In the genomic region with DNA sequence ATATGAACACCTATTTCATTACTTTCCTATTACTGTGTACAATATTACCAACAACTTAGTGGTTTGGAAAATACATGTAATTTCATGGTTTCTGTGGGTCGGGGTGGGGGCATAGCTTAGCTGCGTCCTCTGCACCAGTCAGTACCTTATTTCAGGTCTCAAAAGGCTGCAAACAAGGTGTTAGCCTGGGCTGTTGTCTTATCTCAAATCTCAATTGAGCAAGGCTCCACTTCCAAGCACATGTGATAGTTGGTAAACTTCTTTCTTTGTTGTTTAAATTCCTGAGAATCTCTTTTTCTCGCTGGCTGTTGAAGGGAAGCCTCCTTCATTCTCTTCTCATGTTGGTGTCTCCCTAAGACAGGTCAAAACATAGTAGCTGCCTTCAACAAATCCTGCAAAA, we compare ENCODE assay signal across 19 cellular contexts.
DNase-seq lines count a peak whose midpoint lies in the region; ATAC-seq, FAIRE-seq and TF ChIP-seq lines count a peak whose summit lies in the region.
"Had no signal": no experiment of that assay in that cellular context is flagged by ENCODE, and none has a peak within 500 bp of the region (broad histone marks: within the 10 kb centered on the region; RNA-seq: fewer than 3 reads in every experiment).

No MANE protein-coding gene starts in this region.

- DNase-seq in DND-41: no peak
- no peak for DNase-seq in WTC11 (ENCODE audit: low spot score)
- peak; percentile 14 for DNase-seq in iPS DF 4.7 (ENCODE audit: extremely low read depth, low spot score)
- no peak for DNase-seq in neural progenitor cell (ENCODE audit: low spot score)
- DNase-seq in kidney: no peak
- no peak for DNase-seq in spleen
- DNase-seq: CD8-positive, alpha-beta memory T cell; COR-L47; DMS 273 treated with DMSO at 0.1 percent for 48 hours; DMS53; GDM1; GOT3; H9; KG1 had no signal

- H3K36me3 Mint-ChIP-seq in WTC11 (no peaks in the 10 kb centered on the region), neural progenitor cell (no peaks in the 10 kb centered on the region)
- H3K36me3 Mint-ChIP-seq: CD8-positive, alpha-beta memory T cell had no signal

- TF ChIP-seq POLR2A in spleen (IDR thresholded peaks at IDR 0.05): no peak

- CTCF ChIA-PET in WTC11 (lab: Charles Lee): no interaction called here

- no peak for FAIRE-seq in kidney (lab: Jason Lieb, UNC)
- FAIRE-seq: GM12892, GM18507 had no signal

- H3K4me1 ChIP-seq in DND-41 (ENCODE audit: insufficient read depth, low read length) (no peaks in the 10 kb centered on the region), neural progenitor cell (peaks cover 15% of the 10 kb centered on the region), kidney (ENCODE audit: control insufficient read depth in 1 of 2, insufficient read depth in 1 of 2, low read depth in 1 of 2, low read length in 2 of 2) (no peaks in the 10 kb centered on the region), spleen (no peaks in the 10 kb centered on the region)
- H3K4me1 ChIP-seq: BLaER1 treated with 17β-estradiol and CSF1 and Interleukin-3, amounts not matched to agents 10 nM and 100 nM had no signal

- no peaks in the 10 kb centered on the region for H3F3A ChIP-seq in neural progenitor cell (ENCODE audit: low read depth)

- no peaks in the 10 kb centered on the region for H4K20me1 ChIP-seq in DND-41 (ENCODE audit: insufficient read depth, low read length)
- H4K20me1 ChIP-seq in neural progenitor cell (ENCODE audit: low read depth): no peaks in the 10 kb centered on the region
- H4K20me1 ChIP-seq: BLaER1 treated with 17β-estradiol and CSF1 and Interleukin-3, amounts not matched to agents 10 nM and 100 nM had no signal

- 33 to 63% (median 46%) methylated on average over 3 of the region's 3 CpGs for WGBS in spleen, 5 donors

- no peaks in the 10 kb centered on the region for H3K79me2 ChIP-seq in DND-41 (ENCODE audit: insufficient read depth, low read length)
- H3K79me2 ChIP-seq in neural progenitor cell (ENCODE audit: low read depth): no peaks in the 10 kb centered on the region

- H3K27me3 Mint-ChIP-seq in WTC11 (ENCODE audit: low read depth) (no peaks in the 10 kb centered on the region; the same call in 1 of the 2 replicates), neural progenitor cell (ENCODE audit: insufficient read depth, low read depth) (no peaks in the 10 kb centered on the region)
- H3K27me3 Mint-ChIP-seq: CD8-positive, alpha-beta memory T cell had no signal

- peak overlapping the region; percentile 33; the same call in 1 of the 2 replicates for H2AFZ ChIP-seq in DND-41 (ENCODE audit: low read depth, low read length)
- H2AFZ ChIP-seq in neural progenitor cell (replicated peaks): peak overlapping the region; percentile 71

- H3K27ac ChIP-seq in DND-41 (ENCODE audit: low read length) (no peak overlapping the region), neural progenitor cell (no peak overlapping the region), kidney (ENCODE audit: low read depth in 2 of 2, low read length in 2 of 2) (no peak overlapping the region), spleen (no peak overlapping the region)
- H3K27ac ChIP-seq: 22Rv1; BLaER1 treated with 17β-estradiol and CSF1 and Interleukin-3, amounts not matched to agents 10 nM and 100 nM had no signal

- no peak for ATAC-seq in DND-41 (ENCODE audit: insufficient read depth, low read depth)
- ATAC-seq in WTC11: peak; percentile 86
- ATAC-seq in GM21423 (IDR thresholded peaks at IDR 0.05; ENCODE audit: unreplicated experiment): no peak

- H3K9me3 Mint-ChIP-seq in WTC11 (peaks cover 4% of the 10 kb centered on the region), neural progenitor cell (no peaks in the 10 kb centered on the region)
- H3K9me3 Mint-ChIP-seq: H9 had no signal

- H3K27ac Mint-ChIP-seq in WTC11: no peak overlapping the region
- H3K27ac Mint-ChIP-seq in neural progenitor cell: no peak overlapping the region
- H3K27ac Mint-ChIP-seq: CD8-positive, alpha-beta memory T cell; H9 had no signal

- no peaks in the 10 kb centered on the region for H3K9me3 ChIP-seq in DND-41 (ENCODE audit: insufficient read depth, low read length, severe bottlenecking)
- no peaks in the 10 kb centered on the region for H3K9me3 ChIP-seq in neural progenitor cell (ENCODE audit: low read depth)
- H3K9me3 ChIP-seq in kidney (ENCODE audit: control insufficient read depth in 1 of 2, low read length in 2 of 2): no peaks in the 10 kb centered on the region
- peaks cover 0 to 5% (median 0%) of the 10 kb centered on the region in 8 donors for H3K9me3 ChIP-seq in spleen
- H3K9me3 ChIP-seq: BLaER1 treated with 17β-estradiol and CSF1 and Interleukin-3, amounts not matched to agents 10 nM and 100 nM had no signal

- POLR2A ChIA-PET in WTC11 (lab: Charles Lee): no interaction called here

- H3K4me2 ChIP-seq in DND-41 (ENCODE audit: insufficient read depth, low read length) (no peak overlapping the region), neural progenitor cell (no peak overlapping the region)
- H3K4me2 ChIP-seq: BLaER1 treated with 17β-estradiol and CSF1 and Interleukin-3, amounts not matched to agents 10 nM and 100 nM had no signal

- H3K4me3 ChIP-seq in DND-41 (ENCODE audit: low read depth in 1 of 2, low read length in 2 of 2): no peak overlapping the region
- H3K4me3 ChIP-seq in neural progenitor cell: no peak overlapping the region
- no peak overlapping the region for H3K4me3 ChIP-seq in kidney (ENCODE audit: low read length in 2 of 2)
- no peak overlapping the region for H3K4me3 ChIP-seq in spleen
- H3K4me3 ChIP-seq: BLaER1 treated with 17β-estradiol and CSF1 and Interleukin-3, amounts not matched to agents 10 nM and 100 nM had no signal

- intact Hi-C loops in kidney (cut with DNase I): no loop called here
- intact Hi-C loops in spleen (cut with DNase I; ENCODE audit: low total_unique reads): no loop called here

- TF ChIP-seq CTCF in DND-41 (IDR thresholded peaks at IDR 0.05; ENCODE audit: borderline replicate concordance, extremely low read depth, low read length, poor library complexity, severe bottlenecking) (no peak), WTC11 (IDR thresholded peaks at IDR 0.05) (no peak), neural progenitor cell (IDR thresholded peaks at IDR 0.05) (no peak), kidney (IDR thresholded peaks at IDR 0.05; ENCODE audit: borderline replicate concordance, extremely low read depth, insufficient read depth) (no peak), spleen (IDR thresholded peaks at IDR 0.05 in 8 of 11, conservative IDR thresholded peaks at IDR 0.05 in 3 of 11) (no peak)

- no peak overlapping the region for H3K9ac ChIP-seq in DND-41 (ENCODE audit: low read depth, low read length)
- H3K9ac ChIP-seq in neural progenitor cell: no peak overlapping the region
- no peak overlapping the region for H3K9ac ChIP-seq in kidney (ENCODE audit: low read length in 2 of 2)
- H3K9ac ChIP-seq: BLaER1 treated with 17β-estradiol and CSF1 and Interleukin-3, amounts not matched to agents 10 nM and 100 nM had no signal

- H3K27me3 ChIP-seq in DND-41 (ENCODE audit: insufficient read depth, low read length, poor library complexity) (no peaks in the 10 kb centered on the region), neural progenitor cell (no peaks in the 10 kb centered on the region), spleen (replicated peaks in 1 of 7) (no peaks in the 10 kb centered on the region)
- H3K27me3 ChIP-seq: BLaER1 treated with 17β-estradiol and CSF1 and Interleukin-3, amounts not matched to agents 10 nM and 100 nM had no signal

- peaks cover 14% of the 10 kb centered on the region for H3K4me1 Mint-ChIP-seq in WTC11
- peaks cover 6% of the 10 kb centered on the region for H3K4me1 Mint-ChIP-seq in neural progenitor cell
- H3K4me1 Mint-ChIP-seq: CD8-positive, alpha-beta memory T cell had no signal

- H3K4me3 Mint-ChIP-seq in WTC11: no peak overlapping the region
- H3K4me3 Mint-ChIP-seq in neural progenitor cell: no peak overlapping the region
- H3K4me3 Mint-ChIP-seq: CD8-positive, alpha-beta memory T cell; H9 had no signal

- H3K36me3 ChIP-seq in DND-41 (ENCODE audit: insufficient read depth, low read length): no peaks in the 10 kb centered on the region
- no peaks in the 10 kb centered on the region for H3K36me3 ChIP-seq in neural progenitor cell
- H3K36me3 ChIP-seq in kidney (ENCODE audit: control insufficient read depth in 1 of 2, insufficient read depth in 2 of 2, low read length in 2 of 2): no peaks in the 10 kb centered on the region
- no peaks in the 10 kb centered on the region for H3K36me3 ChIP-seq in spleen
- H3K36me3 ChIP-seq: BLaER1 treated with 17β-estradiol and CSF1 and Interleukin-3, amounts not matched to agents 10 nM and 100 nM had no signal

TF ChIP-seq in WTC11, 78 proteins besides CTCF, POLR2A, EP300 and RAD21:
- TF ChIP-seq, protein P1, sequence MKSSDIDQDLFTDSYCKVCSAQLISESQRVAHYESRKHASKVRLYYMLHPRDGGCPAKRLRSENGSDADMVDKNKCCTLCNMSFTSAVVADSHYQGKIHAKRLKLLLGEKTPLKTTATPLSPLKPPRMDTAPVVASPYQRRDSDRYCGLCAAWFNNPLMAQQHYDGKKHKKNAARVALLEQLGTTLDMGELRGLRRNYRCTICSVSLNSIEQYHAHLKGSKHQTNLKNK (CRISPR knock-in tag; IDR thresholded peaks at IDR 0.05): 0 out of 2 replicates have a peak, but pooled peaks have one; percentile 20
- TF ChIP-seq TCF7 (CRISPR knock-in tag; IDR thresholded peaks at IDR 0.05; ENCODE audit: low read depth): no peak
